Comparison of ENCODE assay signal across 8 cellular contexts in the genomic region with DNA sequence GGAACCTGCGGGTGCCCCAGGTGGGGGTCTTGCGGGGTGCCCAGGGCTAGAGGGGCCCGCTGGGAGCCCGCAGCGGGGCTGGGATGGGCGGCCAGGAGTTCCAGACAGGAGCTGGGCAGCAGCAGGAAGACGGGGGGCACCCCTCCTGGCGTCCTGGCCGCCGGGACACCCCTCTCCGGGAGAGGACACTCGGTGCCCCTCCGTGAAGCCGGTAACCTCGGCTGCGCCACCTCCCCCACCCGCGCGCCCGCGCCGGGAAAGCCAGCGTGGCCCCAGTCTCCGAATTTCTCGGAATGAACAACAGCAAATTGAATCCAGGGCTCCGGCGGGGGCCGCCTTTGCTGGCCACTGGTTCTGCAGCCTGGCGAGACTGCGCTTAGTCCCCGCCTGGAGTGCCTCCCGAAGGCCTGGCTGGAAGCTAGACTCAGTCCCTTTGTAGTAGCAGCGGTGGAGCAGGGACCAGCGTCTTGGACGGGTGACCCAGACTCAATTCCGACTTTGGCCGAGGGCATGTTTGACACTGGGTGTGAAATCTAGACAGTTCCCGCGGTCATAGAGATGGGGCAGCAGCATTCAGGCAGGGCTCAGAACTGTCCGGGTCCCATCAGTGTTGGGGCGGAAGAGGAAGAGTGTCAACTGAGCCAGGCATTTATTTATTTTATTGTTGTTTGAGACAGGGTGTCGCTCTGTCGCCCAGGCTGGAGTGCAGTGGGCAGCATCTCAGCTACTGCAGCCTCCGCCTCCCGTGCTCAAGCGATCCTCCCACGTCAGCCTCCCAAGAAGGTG. TPM values are rescaled to one million over a fixed set of nuclear protein-coding genes. Genes with fewer than 3 reads are reported as not detected.
DNase-seq lines count a peak whose midpoint lies in the region; ATAC-seq and TF ChIP-seq lines count a peak whose summit lies in the region.

No MANE protein-coding gene starts in this region.

- H3K9me3 ChIP-seq in CD4-positive, alpha-beta T cell (ENCODE audit: control insufficient read depth, low read length) = no peaks in the 10 kb centered on the region
- no peaks in the 10 kb centered on the region for H3K9me3 ChIP-seq in endodermal cell (ENCODE audit: control insufficient read depth, low read length)
- H3K9me3 ChIP-seq in mesenchymal stem cell (ENCODE audit: control insufficient read depth, low read length) = no peaks in the 10 kb centered on the region
- no peaks in the 10 kb centered on the region for H3K9me3 ChIP-seq in subcutaneous abdominal adipose tissue (ENCODE audit: control insufficient read depth in 5 of 5, low read length in 5 of 5)

- H4K91ac ChIP-seq in mesenchymal stem cell (ENCODE audit: low read length) = peak overlapping the region; percentile 84

- no peaks in the 10 kb centered on the region for H3K27me3 ChIP-seq in CD4-positive, alpha-beta T cell (ENCODE audit: control insufficient read depth, insufficient read depth, low read length)
- H3K27me3 ChIP-seq in endodermal cell (ENCODE audit: control insufficient read depth, insufficient read depth, low read length, poor library complexity, severe bottlenecking) (no peaks in the 10 kb centered on the region), mesenchymal stem cell (ENCODE audit: control insufficient read depth in 1 of 2, insufficient read depth in 1 of 2, low read length in 2 of 2) (no peaks in the 10 kb centered on the region), subcutaneous abdominal adipose tissue (ENCODE audit: control insufficient read depth in 5 of 5, insufficient read depth in 4 of 5, low read length in 5 of 5) (no peaks in the 10 kb centered on the region)

- peak overlapping the region; percentile 47 for H2AK5ac ChIP-seq in mesenchymal stem cell (ENCODE audit: low read length, severe bottlenecking)

- H3K9ac ChIP-seq in endodermal cell (ENCODE audit: extremely low read depth, low read length, poor library complexity, severe bottlenecking) = peak overlapping the region; percentile 64
- peak overlapping the region; percentile 87 for H3K9ac ChIP-seq in mesenchymal stem cell (ENCODE audit: low read length)
- peak overlapping the region; percentile 94 to 100 (median 100) for H3K9ac ChIP-seq in subcutaneous abdominal adipose tissue (ENCODE audit: low read length in 5 of 5)

- peak; percentile 33 for ATAC-seq in CD4-positive, alpha-beta T cell (ENCODE audit: poor library complexity)
- peak; percentile 27 for ATAC-seq in GM21360 (IDR thresholded peaks at IDR 0.05; ENCODE audit: unreplicated experiment)
- no peak for ATAC-seq in HG02763 (IDR thresholded peaks at IDR 0.05; ENCODE audit: unreplicated experiment)

- peak overlapping the region; percentile 84 for H3K27ac Mint-ChIP-seq in CD4-positive, alpha-beta T cell
- peak overlapping the region; percentile 94 for H3K27ac Mint-ChIP-seq in endodermal cell

- peak overlapping the region; percentile 29 for H2BK15ac ChIP-seq in mesenchymal stem cell (ENCODE audit: low read depth, poor library complexity, severe bottlenecking)

- DNase-seq in CD4-positive, alpha-beta T cell = peak in 6 of 10 experiments; percentile 8 to 45 (median 27)
- DNase-seq in NB4 (ENCODE audit: low read depth) = peak; percentile 68
- DNase-seq in activated CD4-positive, alpha-beta T cell treated with anti-CD3 and anti-CD28 coated beads, Interleukin-2, amount 50 U/mL, for 1 hour = peak; percentile 14
- DNase-seq in endodermal cell = peak; percentile 85
- peak; percentile 73 for DNase-seq in mesenchymal stem cell

- peak overlapping the region in 1 of 2 experiments; percentile 94 for H3K4ac ChIP-seq in mesenchymal stem cell (ENCODE audit: low read depth in 1 of 2, low read length in 2 of 2)

- peak overlapping the region in 1 of 2 experiments; percentile 98 for H3K23ac ChIP-seq in mesenchymal stem cell (ENCODE audit: low read length in 2 of 2)

- H2BK5ac ChIP-seq in mesenchymal stem cell (ENCODE audit: low read depth, low read length, poor library complexity, severe bottlenecking) = peak overlapping the region; percentile 48

- H3K27me3 Mint-ChIP-seq in CD4-positive, alpha-beta T cell = no peaks in the 10 kb centered on the region
- H3K27me3 Mint-ChIP-seq in endodermal cell (ENCODE audit: insufficient read depth) = peaks cover 2% of the 10 kb centered on the region

- intact Hi-C loops in CD4-positive, alpha-beta T cell (cut with DNase I, micrococcal nuclease) = loop anchor here (2.0 to 5.0 kb wide), 4 partner anchors 19 to 43 kb away; no protein-coding TSS in a partner anchor

- no peak for TF ChIP-seq CTCF in CD4-positive, alpha-beta T cell (IDR thresholded peaks at IDR 0.05)
- TF ChIP-seq CTCF in NB4 (IDR thresholded peaks at IDR 0.05; ENCODE audit: low read depth, low read length) (no peak), endodermal cell (conservative IDR thresholded peaks at IDR 0.05) (no peak)

- 12 to 18% methylated on average over 28 to 47 of the region's 47 CpGs for WGBS in endodermal cell (ENCODE audit: insufficient coverage in 1 of 2, insufficient read length in 1 of 2), 2 experiments
- WGBS in mesenchymal stem cell = 8% methylated on average over 46 of the region's 47 CpGs

- peak overlapping the region; percentile 97 to 98 for H3K18ac ChIP-seq in mesenchymal stem cell (ENCODE audit: low read depth in 1 of 2, low read length in 2 of 2)

- peak overlapping the region; percentile 100 for H2BK120ac ChIP-seq in mesenchymal stem cell (ENCODE audit: low read depth, low read length)

- POLR2A ChIA-PET in CD4-positive, alpha-beta T cell (lab: Charles Lee) = interaction anchor here (0.5 to 3.1 kb wide), 6 partner anchors 9 to 79 kb away, joined by 3 to 28 read pairs (median 8); a partner anchor contains a TSS

- H3K9me3 Mint-ChIP-seq in CD4-positive, alpha-beta T cell = no peaks in the 10 kb centered on the region
- no peaks in the 10 kb centered on the region for H3K9me3 Mint-ChIP-seq in endodermal cell

- H3K14ac ChIP-seq in mesenchymal stem cell (ENCODE audit: low read length in 2 of 2) = peak overlapping the region; percentile 91 to 95

- H3K36me3 ChIP-seq in endodermal cell (ENCODE audit: control insufficient read depth, insufficient read depth, low read length) (peaks cover 8% of the 10 kb centered on the region), mesenchymal stem cell (ENCODE audit: control insufficient read depth in 1 of 2, insufficient read depth in 2 of 2, low read depth in 1 of 2, low read length in 2 of 2) (peaks cover 0 to 5% of the 10 kb centered on the region in 2 experiments), subcutaneous abdominal adipose tissue (ENCODE audit: control insufficient read depth in 5 of 5, insufficient read depth in 5 of 5, low read length in 5 of 5) (peaks cover 0 to 6% (median 0%) of the 10 kb centered on the region in 5 donors)

- peaks cover 10% of the 10 kb centered on the region for H3K36me3 Mint-ChIP-seq in CD4-positive, alpha-beta T cell (ENCODE audit: low read depth)
- H3K36me3 Mint-ChIP-seq in endodermal cell (ENCODE audit: low read depth) = peaks cover 16% of the 10 kb centered on the region

- TF ChIP-seq POLR2A in NB4 (IDR thresholded peaks at IDR 0.05; ENCODE audit: extremely low read depth, insufficient read length) = no peak

- H3K4me1 Mint-ChIP-seq in CD4-positive, alpha-beta T cell (ENCODE audit: low read depth) = peaks cover 47% of the 10 kb centered on the region
- peaks cover 19% of the 10 kb centered on the region for H3K4me1 Mint-ChIP-seq in endodermal cell

- H3K79me1 ChIP-seq in mesenchymal stem cell (replicated peaks; ENCODE audit: low read length, poor library complexity, severe bottlenecking) = peaks cover 3% of the 10 kb centered on the region

- peak overlapping the region in 1 of 2 experiments; percentile 93 for H2BK12ac ChIP-seq in mesenchymal stem cell (ENCODE audit: low read length in 2 of 2)

- CTCF ChIA-PET in CD4-positive, alpha-beta T cell (lab: Charles Lee) = interaction anchor here (1.0 to 2.8 kb wide), 2 partner anchors 43 to 202 kb away, joined by 3 to 19 read pairs; no protein-coding TSS in a partner anchor

- peak overlapping the region; percentile 96 for H3K4me3 Mint-ChIP-seq in CD4-positive, alpha-beta T cell
- H3K4me3 Mint-ChIP-seq in endodermal cell = peak overlapping the region; percentile 78

- peak overlapping the region; percentile 88 for H3K4me3 ChIP-seq in NB4 (ENCODE audit: low read depth, low read length)
- H3K4me3 ChIP-seq in endodermal cell (ENCODE audit: low read length) = peak overlapping the region; percentile 93
- H3K4me3 ChIP-seq in mesenchymal stem cell (ENCODE audit: insufficient read depth in 1 of 2, low read depth in 1 of 2, low read length in 2 of 2) = peak overlapping the region; percentile 82 to 89
- H3K4me3 ChIP-seq in subcutaneous abdominal adipose tissue (ENCODE audit: low read depth in 1 of 5, low read length in 5 of 5) = peak overlapping the region; percentile 80 to 99 (median 93)

- peak overlapping the region; percentile 89 for H4K8ac ChIP-seq in mesenchymal stem cell (ENCODE audit: low read length)

- H3K27ac ChIP-seq in CD4-positive, alpha-beta T cell (ENCODE audit: low read depth, low read length) = peak overlapping the region; percentile 65
- H3K27ac ChIP-seq in endodermal cell (ENCODE audit: low read depth, low read length) = peak overlapping the region; percentile 47
- H3K27ac ChIP-seq in mesenchymal stem cell (ENCODE audit: low read length, poor library complexity, severe bottlenecking) = peak overlapping the region; percentile 58
- H3K27ac ChIP-seq in subcutaneous abdominal adipose tissue (ENCODE audit: low read depth, low read length) = peak overlapping the region; percentile 100

- no peaks in the 10 kb centered on the region for H3K4me1 ChIP-seq in endodermal cell (ENCODE audit: control insufficient read depth, insufficient read depth, low read length)
- H3K4me1 ChIP-seq in mesenchymal stem cell (ENCODE audit: control insufficient read depth, insufficient read depth, low read depth, low read length) = peaks cover 18% of the 10 kb centered on the region
- peaks cover 6 to 57% (median 48%) of the 10 kb centered on the region in 5 donors for H3K4me1 ChIP-seq in subcutaneous abdominal adipose tissue (ENCODE audit: control insufficient read depth in 5 of 5, insufficient read depth in 5 of 5, low read length in 5 of 5)

- peak overlapping the region; percentile 84 for H3K4me2 ChIP-seq in mesenchymal stem cell (ENCODE audit: low read length, poor library complexity, severe bottlenecking)

- H2AFZ ChIP-seq in mesenchymal stem cell (ENCODE audit: low read depth, low read length) = peak overlapping the region; percentile 11

RNA-seq across cellular contexts. Expression of a gene that starts 0.8 kb away (rescaled TPM):
- 10 to 100 TPM; 14.6 to 17.7 TPM for total RNA-seq in CD4-positive, alpha-beta T cell
- total RNA-seq in endodermal cell = 10 to 100 TPM; 41.9 to 55.1 TPM
- polyA plus RNA-seq in endodermal cell (2013, experiment 1 of 2) = 51.0 TPM
- polyA plus RNA-seq in endodermal cell (2013, experiment 2 of 2) = 49.7 TPM
- 62.7 TPM for polyA plus RNA-seq in mesenchymal stem cell (2013, experiment 1 of 2)
- 59.5 TPM for polyA plus RNA-seq in mesenchymal stem cell (2013, experiment 2 of 2)

Comparison
In these comparisons a context has a peak if more than half of its experiments do, and no peak if none do; other contexts are left out.
1. DNase-seq: peak in every context shown above with its lines; median percentile 85 in endodermal cell; 73 in mesenchymal stem cell; 68 in NB4; 27 in CD4-positive, alpha-beta T cell; 14 in activated CD4-positive, alpha-beta T cell treated with anti-CD3 and anti-CD28 coated beads, Interleukin-2, amount 50 U/mL, for 1 hour.
2. H3K27ac ChIP-seq: peak in every context shown above with its lines; median percentile 100 in subcutaneous abdominal adipose tissue; 65 in CD4-positive, alpha-beta T cell; 58 in mesenchymal stem cell; 47 in endodermal cell.